8 cellular contexts compared by ENCODE assay signal in the genomic region with DNA sequence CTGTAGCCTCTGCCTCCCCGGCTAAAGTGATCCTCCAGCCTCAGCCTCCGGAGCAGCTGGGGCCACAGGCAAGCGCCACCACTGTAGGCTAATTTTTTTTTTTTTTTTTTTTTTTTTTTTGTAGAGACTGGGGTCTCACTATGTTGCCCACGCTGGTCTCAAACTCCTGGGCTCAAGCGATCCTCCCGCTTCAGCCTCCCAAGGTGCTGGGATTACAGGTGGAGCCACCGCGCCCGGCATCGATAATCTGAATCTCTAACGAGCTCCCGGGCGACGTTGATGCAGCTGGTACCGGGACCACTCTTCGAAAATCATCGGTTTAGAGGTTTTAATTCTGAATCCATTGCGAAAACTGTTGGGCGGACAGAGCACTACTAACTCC. TPM values are rescaled to one million over a fixed set of nuclear protein-coding genes. Genes with fewer than 3 reads are reported as not detected.
DNase-seq lines count a peak whose midpoint lies in the region; FAIRE-seq and TF ChIP-seq lines count a peak whose summit lies in the region.

No MANE protein-coding gene starts in this region.

- H3K4me3 ChIP-seq in A673 (ENCODE audit: low read depth, low read length, poor library complexity, severe bottlenecking) (peak overlapping the region; percentile 78), GM23248 (peak overlapping the region; percentile 93), kidney (ENCODE audit: low read length in 2 of 2) (peak overlapping the region; percentile 71 to 87), testis (peak overlapping the region; percentile 91 to 97)

- peak overlapping the region; percentile 92 for H3K4me2 ChIP-seq in GM23248 (ENCODE audit: unreplicated experiment)

- peaks cover 11% of the 10 kb centered on the region for H3F3A ChIP-seq in GM23248 (ENCODE audit: insufficient read depth)

- DNase-seq in A673 (ENCODE audit: low spot score), result no peak
- no peak for DNase-seq in GM23248
- no peak for DNase-seq in activated T-helper 2 cell treated with anti-CD3 and anti-CD28 coated beads, Interferon-gamma antibody, Interleukin-2, Interleukin-4, amounts not matched to agents 10 μg/mL and 5 μg/mL and 100 μg/mL, durations not matched to agents 14 hours and 24 hours and 36 hours (ENCODE audit: low spot score)
- DNase-seq in kidney, result no peak
- no peak for DNase-seq in testis
- DNase-seq in GM19240 (ENCODE audit: insufficient read length, low spot score), result no peak
- DNase-seq in AG08395 (ENCODE audit: low spot score), result no peak
- DNase-seq in dermis blood vessel endothelial cell, result no peak

- FAIRE-seq in kidney (lab: Jason Lieb, UNC), result no peak

- H3K27me3 ChIP-seq in A673 (replicated peaks; ENCODE audit: insufficient read depth, low read depth, low read length, poor library complexity) (no peaks in the 10 kb centered on the region), GM23248 (replicated peaks; ENCODE audit: insufficient read depth) (no peaks in the 10 kb centered on the region), testis (no peaks in the 10 kb centered on the region)

- H2AFZ ChIP-seq in GM23248, result peak overlapping the region; percentile 96

- TF ChIP-seq POLR2A in testis (IDR thresholded peaks at IDR 0.05), result no peak

- CTCF ChIA-PET in A673 (lab: Charles Lee), result interaction anchor here (0.6 kb wide), 1 partner anchor 12 kb away, joined by 3 read pairs; no protein-coding TSS in a partner anchor

- no peaks in the 10 kb centered on the region for H3K27me3 Mint-ChIP-seq in activated T-helper 2 cell treated with anti-CD3 and anti-CD28 coated beads, Interferon-gamma antibody, Interleukin-2, Interleukin-4, amounts not matched to agents 10 μg/mL and 5 μg/mL and 100 μg/mL, durations not matched to agents 14 hours and 24 hours and 36 hours (ENCODE audit: low read depth)

- H3K9me3 ChIP-seq in A673 (ENCODE audit: low read depth, low read length, poor library complexity, severe bottlenecking), result no peaks in the 10 kb centered on the region
- no peaks in the 10 kb centered on the region for H3K9me3 ChIP-seq in GM23248 (ENCODE audit: low read depth)
- no peaks in the 10 kb centered on the region for H3K9me3 ChIP-seq in kidney (ENCODE audit: control insufficient read depth in 1 of 2, low read length in 2 of 2)
- H3K9me3 ChIP-seq in testis, result no peaks in the 10 kb centered on the region

- peak overlapping the region; percentile 96 for H3K9ac ChIP-seq in GM23248
- H3K9ac ChIP-seq in kidney (ENCODE audit: low read length in 2 of 2), result peak overlapping the region; percentile 30 to 72

- H3K36me3 ChIP-seq in A673 (ENCODE audit: insufficient read depth, low read length, poor library complexity, severe bottlenecking), result no peaks in the 10 kb centered on the region
- H3K36me3 ChIP-seq in GM23248 (ENCODE audit: low read depth), result no peaks in the 10 kb centered on the region
- H3K36me3 ChIP-seq in kidney (ENCODE audit: control insufficient read depth in 1 of 2, insufficient read depth in 2 of 2, low read length in 2 of 2), result no peaks in the 10 kb centered on the region
- no peaks in the 10 kb centered on the region for H3K36me3 ChIP-seq in testis (ENCODE audit: low read depth, missing control alignments)

- intact Hi-C loops in A673 (cut with micrococcal nuclease; ENCODE audit: unreplicated experiment), result loop anchor here (5.0 kb wide), 1 partner anchor 89 kb away; a partner anchor contains a TSS
- intact Hi-C loops in activated T-helper 2 cell treated with anti-CD3 and anti-CD28 coated beads, Interferon-gamma antibody, Interleukin-2, Interleukin-4, amounts not matched to agents 10 μg/mL and 5 μg/mL and 100 μg/mL, durations not matched to agents 14 hours and 24 hours and 36 hours (cut with micrococcal nuclease), result loop anchor here (1.0 to 5.0 kb wide), 4 partner anchors 88 to 579 kb away; a partner anchor contains a TSS
- intact Hi-C loops in kidney (cut with DNase I), result no loop called here
- intact Hi-C loops in testis (cut with DNase I; ENCODE audit: low total_unique reads), result no loop called here

- no peaks in the 10 kb centered on the region for H3K9me2 ChIP-seq in GM23248 (ENCODE audit: insufficient read depth)

- no TSS peak for BruUV-seq in A673 (replicated peaks; lab: Mats Ljungman, UMichigan)

- H3K4me1 Mint-ChIP-seq in activated T-helper 2 cell treated with anti-CD3 and anti-CD28 coated beads, Interferon-gamma antibody, Interleukin-2, Interleukin-4, amounts not matched to agents 10 μg/mL and 5 μg/mL and 100 μg/mL, durations not matched to agents 14 hours and 24 hours and 36 hours (ENCODE audit: low read depth), result peaks cover 17% of the 10 kb centered on the region

- no peaks in the 10 kb centered on the region for H3K9me3 Mint-ChIP-seq in activated T-helper 2 cell treated with anti-CD3 and anti-CD28 coated beads, Interferon-gamma antibody, Interleukin-2, Interleukin-4, amounts not matched to agents 10 μg/mL and 5 μg/mL and 100 μg/mL, durations not matched to agents 14 hours and 24 hours and 36 hours

- peak overlapping the region; percentile 100 for H3K27ac Mint-ChIP-seq in activated T-helper 2 cell treated with anti-CD3 and anti-CD28 coated beads, Interferon-gamma antibody, Interleukin-2, Interleukin-4, amounts not matched to agents 10 μg/mL and 5 μg/mL and 100 μg/mL, durations not matched to agents 14 hours and 24 hours and 36 hours

- WGBS in GM23248 (ENCODE audit: low coverage in 1 of 2, low lambda C conversion rate in 2 of 2, missing lambda C conversion rate in 2 of 2), 2 experiments, result 7% methylated on average over 19 of the region's 19 CpGs
- 10 to 12% methylated on average over 19 of the region's 19 CpGs for WGBS in testis, 2 donors

- no peak for TF ChIP-seq CTCF in A673 (conservative IDR thresholded peaks at IDR 0.05; ENCODE audit: low read depth, low read length)
- TF ChIP-seq CTCF in kidney (IDR thresholded peaks at IDR 0.05; ENCODE audit: borderline replicate concordance, extremely low read depth, insufficient read depth), result no peak
- no peak for TF ChIP-seq CTCF in testis (IDR thresholded peaks at IDR 0.05)

- peaks cover 39% of the 10 kb centered on the region for H3K79me2 ChIP-seq in GM23248 (ENCODE audit: insufficient read depth)

- peak overlapping the region; percentile 97 for H3K27ac ChIP-seq in A673 (ENCODE audit: low read depth, low read length, poor library complexity, severe bottlenecking)
- peak overlapping the region; percentile 99 for H3K27ac ChIP-seq in GM23248
- H3K27ac ChIP-seq in kidney (ENCODE audit: low read depth in 2 of 2, low read length in 2 of 2), result peak overlapping the region; percentile 92 to 99
- peak overlapping the region; percentile 98 for H3K27ac ChIP-seq in testis

- in situ Hi-C loops in GM23248 (cut with MboI), result no loop called here

- POLR2A ChIA-PET in A673 (lab: Charles Lee; ENCODE audit: low non-redundant PET), result no interaction called here

- H3K4me1 ChIP-seq in A673 (ENCODE audit: insufficient read depth, low read length, poor library complexity, severe bottlenecking), result peaks cover 16% of the 10 kb centered on the region
- H3K4me1 ChIP-seq in GM23248 (ENCODE audit: insufficient read depth), result peaks cover 17% of the 10 kb centered on the region
- peaks cover 0 to 3% of the 10 kb centered on the region in 2 donors for H3K4me1 ChIP-seq in kidney (ENCODE audit: control insufficient read depth in 1 of 2, insufficient read depth in 1 of 2, low read depth in 1 of 2, low read length in 2 of 2)
- H3K4me1 ChIP-seq in testis, result peaks cover 9% of the 10 kb centered on the region

- peaks cover 25% of the 10 kb centered on the region for H3K36me3 Mint-ChIP-seq in activated T-helper 2 cell treated with anti-CD3 and anti-CD28 coated beads, Interferon-gamma antibody, Interleukin-2, Interleukin-4, amounts not matched to agents 10 μg/mL and 5 μg/mL and 100 μg/mL, durations not matched to agents 14 hours and 24 hours and 36 hours (ENCODE audit: low read depth)

- peak overlapping the region; percentile 91 for H3K4me3 Mint-ChIP-seq in activated T-helper 2 cell treated with anti-CD3 and anti-CD28 coated beads, Interferon-gamma antibody, Interleukin-2, Interleukin-4, amounts not matched to agents 10 μg/mL and 5 μg/mL and 100 μg/mL, durations not matched to agents 14 hours and 24 hours and 36 hours (ENCODE audit: low read depth)

- no peaks in the 10 kb centered on the region for H4K20me1 ChIP-seq in GM23248 (ENCODE audit: insufficient read depth)

RNA-seq across cellular contexts. Expression of a gene that starts 0.5 kb away (rescaled TPM):
- 13.2 and 17.1 TPM in 2 replicates for total RNA-seq in A673 (2021)
- total RNA-seq in GM23248 (2014; rRNA removed; shearing (Covaris generic)), result 51.1 and 51.2 TPM in 2 replicates
- 54.7 and 55.0 TPM in 2 replicates for polyA plus RNA-seq in GM23248 (2016; fragmentation: Nextera tagmentation; extraction: Ambion mirVana)
- 21.0 and 23.2 TPM in 2 replicates for total RNA-seq in activated T-helper 2 cell treated with anti-CD3 and anti-CD28 coated beads, Interferon-gamma antibody, Interleukin-2, Interleukin-4, amounts not matched to agents 10 μg/mL and 5 μg/mL and 100 μg/mL, durations not matched to agents 14 hours and 24 hours and 36 hours
- total RNA-seq in kidney, result 41.2 TPM
- polyA plus RNA-seq in kidney (ENCODE audit: insufficient read depth, low read depth, low replicate concordance), result 11.6 TPM
- 10 to 100 TPM; 38.7 to 40.8 TPM for total RNA-seq in testis
- 16.9 TPM for polyA plus RNA-seq in testis (ENCODE audit: insufficient read depth, low read depth, low replicate concordance)
- total RNA-seq in dermis blood vessel endothelial cell, result 45.8 and 47.6 TPM in 2 replicates

Comparison
In these comparisons a context has a peak if more than half of its experiments do, and no peak if none do; other contexts are left out.
1. intact Hi-C loops: an anchor here in A673 (5.0 kb wide) and activated T-helper 2 cell treated with anti-CD3 and anti-CD28 coated beads, Interferon-gamma antibody, Interleukin-2, Interleukin-4, amounts not matched to agents 10 μg/mL and 5 μg/mL and 100 μg/mL, durations not matched to agents 14 hours and 24 hours and 36 hours (1.0 to 5.0 kb wide); none called in kidney and testis.